Comparison of ENCODE assay signal across 26 cellular contexts in genomic region chrX:2490634-2491033, GRCh38.
"Had no signal": no experiment of that assay in that cellular context is flagged by ENCODE, and none has a peak within 500 bp of the region (broad histone marks: within the 10 kb centered on the region; RNA-seq: fewer than 3 reads in every experiment).

No MANE protein-coding gene starts in this region.

- H3K9me3 ChIP-seq: heart right ventricle, mucosa of descending colon, sigmoid colon, transverse colon, vagina had no signal

- H3K27ac ChIP-seq: heart right ventricle, sigmoid colon, transverse colon, vagina had no signal

- H3K4me3 Mint-ChIP-seq: activated CD4-positive, alpha-beta memory T cell treated with anti-CD3 and anti-CD28 coated beads for 36 hours; activated naive CD4-positive, alpha-beta T cell treated with anti-CD3 and anti-CD28 coated beads, Interleukin-2, amount 50 U/mL, for 24 hours; brain; dendritic cell treated with granulocyte-macrophage colony-stimulating factor and Interleukin-4, amounts not matched to agents 40 ng/mL and 50 ng/mL, for 4 days; stimulated activated naive CD8-positive, alpha-beta T cell treated with anti-CD3 and anti-CD28 coated beads, Interleukin-15, Interleukin-2, amounts not matched to agents 100 ng/mL and 50 ng/mL, for 24 hours had no signal

- H3K27me3 Mint-ChIP-seq: activated CD4-positive, alpha-beta memory T cell treated with anti-CD3 and anti-CD28 coated beads for 36 hours; activated naive CD4-positive, alpha-beta T cell treated with anti-CD3 and anti-CD28 coated beads, Interleukin-2, amount 50 U/mL, for 24 hours; brain; dendritic cell treated with granulocyte-macrophage colony-stimulating factor and Interleukin-4, amounts not matched to agents 40 ng/mL and 50 ng/mL, for 4 days; progenitor cell of endocrine pancreas; stimulated activated naive CD8-positive, alpha-beta T cell treated with anti-CD3 and anti-CD28 coated beads, Interleukin-15, Interleukin-2, amounts not matched to agents 100 ng/mL and 50 ng/mL, for 24 hours had no signal

- H3K4me1 Mint-ChIP-seq: activated naive CD4-positive, alpha-beta T cell treated with anti-CD3 and anti-CD28 coated beads, Interleukin-2, amount 50 U/mL, for 24 hours had no signal

- H3K4me3 ChIP-seq: heart right ventricle, mucosa of descending colon, sigmoid colon, smooth muscle cell, transverse colon, vagina had no signal

- H3K9me3 Mint-ChIP-seq: activated CD4-positive, alpha-beta memory T cell treated with anti-CD3 and anti-CD28 coated beads for 36 hours; activated naive CD4-positive, alpha-beta T cell treated with anti-CD3 and anti-CD28 coated beads, Interleukin-2, amount 50 U/mL, for 24 hours; dendritic cell treated with granulocyte-macrophage colony-stimulating factor and Interleukin-4, amounts not matched to agents 40 ng/mL and 50 ng/mL, for 4 days; stimulated activated naive CD8-positive, alpha-beta T cell treated with anti-CD3 and anti-CD28 coated beads, Interleukin-15, Interleukin-2, amounts not matched to agents 100 ng/mL and 50 ng/mL, for 24 hours had no signal

- H3K4me1 ChIP-seq: sigmoid colon had no signal

- H3K27me3 ChIP-seq: heart right ventricle, sigmoid colon, transverse colon, vagina had no signal

- H3K27ac Mint-ChIP-seq: activated CD4-positive, alpha-beta memory T cell treated with anti-CD3 and anti-CD28 coated beads for 36 hours; activated naive CD4-positive, alpha-beta T cell treated with anti-CD3 and anti-CD28 coated beads, Interleukin-2, amount 50 U/mL, for 24 hours; brain; dendritic cell treated with granulocyte-macrophage colony-stimulating factor and Interleukin-4, amounts not matched to agents 40 ng/mL and 50 ng/mL, for 4 days; stimulated activated naive CD8-positive, alpha-beta T cell treated with anti-CD3 and anti-CD28 coated beads, Interleukin-15, Interleukin-2, amounts not matched to agents 100 ng/mL and 50 ng/mL, for 24 hours had no signal

- ATAC-seq: mucosa of descending colon had no signal

- DNase-seq: activated CD4-positive, alpha-beta memory T cell treated with anti-CD3 and anti-CD28 coated beads for 36 hours; activated CD4-positive, alpha-beta T cell treated with anti-CD3 and anti-CD28 coated beads for 4 hours; activated CD4-positive, CD25-positive, alpha-beta regulatory T cell; activated gamma-delta T cell; activated T-cell treated with anti-CD3 and anti-CD28 coated beads for 4 hours; anterior cingulate cortex; effector CD4-positive, alpha-beta T cell; erythroblast; foreskin fibroblast; heart right ventricle; islet precursor cell; mesendoderm; mucosa of descending colon; occipital lobe; retina; stimulated activated CD4-positive, alpha-beta T cell treated with anti-CD3 and anti-CD28 coated beads, Interleukin-4, amount 100 ng/mL, for 4 hours; T1000; transverse colon had no signal
